8 cellular contexts compared by ENCODE assay signal in the genomic region with DNA sequence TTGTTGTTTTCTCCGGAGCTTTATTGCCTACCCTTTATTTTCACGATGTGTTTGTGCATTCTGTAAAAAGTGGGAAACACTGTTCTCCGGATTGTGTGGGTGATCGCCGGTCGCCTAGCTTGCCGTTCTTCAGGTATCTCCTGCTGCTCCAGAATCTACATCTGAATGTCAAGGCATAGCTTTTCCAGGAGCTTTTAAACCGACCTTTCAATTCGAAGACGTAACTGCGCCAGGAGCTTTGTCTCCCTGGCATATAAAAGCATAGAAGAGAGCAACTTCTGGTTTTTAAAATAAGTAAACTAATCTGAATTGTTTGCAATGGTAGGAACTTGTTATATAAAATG.
DNase-seq lines count a peak whose midpoint lies in the region; ATAC-seq, FAIRE-seq and TF ChIP-seq lines count a peak whose summit lies in the region.

No MANE protein-coding gene starts in this region.

- DNase-seq in T-helper 2 cell treated with Interferon-gamma antibody and Interleukin-4, amounts not matched to agents 5 μg/mL and 100 μg/mL, for 36 hours (ENCODE audit: low spot score) = no peak
- DNase-seq in T-helper 2 cell (no peak), bronchial epithelial cell (ENCODE audit: low read depth) (no peak), lower lobe of right lung (no peak), testis (no peak), LoVo (ENCODE audit: low spot score) (no peak)
- DNase-seq in effector CD4-positive, alpha-beta T cell = no peak

- peaks cover 64% of the 10 kb centered on the region for H3K4me1 Mint-ChIP-seq in T-helper 2 cell treated with Interferon-gamma antibody and Interleukin-4, amounts not matched to agents 5 μg/mL and 100 μg/mL, for 36 hours (ENCODE audit: low read depth)

- no peaks in the 10 kb centered on the region for H3K27me3 ChIP-seq in bronchial epithelial cell (ENCODE audit: control insufficient read depth, insufficient read depth, low read length)
- H3K27me3 ChIP-seq in lower lobe of right lung (ENCODE audit: low read depth) = peaks cover 2% of the 10 kb centered on the region
- H3K27me3 ChIP-seq in testis = no peaks in the 10 kb centered on the region

- intact Hi-C loops in lower lobe of right lung (cut with DNase I) (no loop called here), testis (cut with DNase I; ENCODE audit: low total_unique reads) (no loop called here)

- FAIRE-seq in bronchial epithelial cell (lab: Jason Lieb, UNC) = no peak

- no peaks in the 10 kb centered on the region for H3K27me3 Mint-ChIP-seq in T-helper 2 cell treated with Interferon-gamma antibody and Interleukin-4, amounts not matched to agents 5 μg/mL and 100 μg/mL, for 36 hours (ENCODE audit: low read depth)

- no peak for TF ChIP-seq POLR2A in testis (IDR thresholded peaks at IDR 0.05)

- H3K4me3 Mint-ChIP-seq in T-helper 2 cell treated with Interferon-gamma antibody and Interleukin-4, amounts not matched to agents 5 μg/mL and 100 μg/mL, for 36 hours = peak overlapping the region; percentile 92

- H3K27ac ChIP-seq in lower lobe of right lung = peak overlapping the region; percentile 77
- peak overlapping the region; percentile 79 to 85 for H3K27ac ChIP-seq in testis

- H3K27ac Mint-ChIP-seq in T-helper 2 cell treated with Interferon-gamma antibody and Interleukin-4, amounts not matched to agents 5 μg/mL and 100 μg/mL, for 36 hours = peak overlapping the region; percentile 97

- 1% methylated on average over 11 of the region's 11 CpGs for WGBS in testis, 2 donors

- TF ChIP-seq CTCF in bronchial epithelial cell (IDR thresholded peaks at IDR 0.05; ENCODE audit: insufficient read depth, low read length, severe bottlenecking) (no peak), lower lobe of right lung (IDR thresholded peaks at IDR 0.05) (no peak), testis (IDR thresholded peaks at IDR 0.05) (no peak)

- no peaks in the 10 kb centered on the region for H3K36me3 ChIP-seq in bronchial epithelial cell (ENCODE audit: control insufficient read depth, insufficient read depth, low read length)
- no peaks in the 10 kb centered on the region for H3K36me3 ChIP-seq in lower lobe of right lung
- H3K36me3 ChIP-seq in testis (ENCODE audit: low read depth, missing control alignments) = no peaks in the 10 kb centered on the region

- H3K9me3 ChIP-seq in lower lobe of right lung (no peaks in the 10 kb centered on the region), testis (no peaks in the 10 kb centered on the region)

- peak; percentile 25 to 47 for ATAC-seq in lower lobe of right lung
- no peak for ATAC-seq in GM21367 (IDR thresholded peaks at IDR 0.05; ENCODE audit: unreplicated experiment)

- peaks cover 3% of the 10 kb centered on the region for H3K36me3 Mint-ChIP-seq in T-helper 2 cell treated with Interferon-gamma antibody and Interleukin-4, amounts not matched to agents 5 μg/mL and 100 μg/mL, for 36 hours (ENCODE audit: low read depth)

- peak overlapping the region; percentile 38 for H3K4me3 ChIP-seq in bronchial epithelial cell (ENCODE audit: low read depth, low read length)
- H3K4me3 ChIP-seq in lower lobe of right lung = peak overlapping the region; percentile 54
- peak overlapping the region; percentile 39 to 63 for H3K4me3 ChIP-seq in testis

- H3K4me1 ChIP-seq in lower lobe of right lung (peaks cover 5% of the 10 kb centered on the region), testis (no peaks in the 10 kb centered on the region)

- H3K9me3 Mint-ChIP-seq in T-helper 2 cell treated with Interferon-gamma antibody and Interleukin-4, amounts not matched to agents 5 μg/mL and 100 μg/mL, for 36 hours = no peaks in the 10 kb centered on the region
